1 cellular context compared by ENCODE assay signal in genomic region chr2:101120124-101120996, GRCh38.
TF ChIP-seq lines count a peak whose summit lies in the region.

No MANE protein-coding gene starts in this region.

TF ChIP-seq in HepG2, 621 proteins besides CTCF, POLR2A, EP300 and RAD21 (continued from another document and continues in another):
- TF ChIP-seq E2F1 (CRISPR knock-in tag; IDR thresholded peaks at IDR 0.05) (no peak), FOXA3 (CRISPR knock-in tag; IDR thresholded peaks at IDR 0.05) (peak; percentile 93), ZMAT3 (CRISPR knock-in tag; conservative IDR thresholded peaks at IDR 0.05) (peak; percentile 95), ASH2L (IDR thresholded peaks at IDR 0.05; ENCODE audit: insufficient read length, low read depth, low read length) (peak; percentile 81), ZFY (CRISPR knock-in tag; IDR thresholded peaks at IDR 0.05) (peak; percentile 66), SIX4 (CRISPR knock-in tag; IDR thresholded peaks at IDR 0.05) (0 out of 2 replicates have a peak, but pooled peaks have one; percentile 29), ZSCAN5A (CRISPR knock-in tag; IDR thresholded peaks at IDR 0.05; ENCODE audit: borderline replicate concordance) (no peak; the same call in 1 of the 2 replicates), BCL6 (CRISPR knock-in tag; IDR thresholded peaks at IDR 0.05) (peak; percentile 59), MNT (IDR thresholded peaks at IDR 0.05) (peak; percentile 90), ZNF780A (CRISPR knock-in tag; IDR thresholded peaks at IDR 0.05) (no peak), KLF15 (CRISPR knock-in tag; IDR thresholded peaks at IDR 0.05; ENCODE audit: borderline replicate concordance) (no peak), YEATS4 (CRISPR knock-in tag; IDR thresholded peaks at IDR 0.05; ENCODE audit: borderline replicate concordance) (peak; percentile 54; the same call in 1 of the 2 replicates), ZNF567 (CRISPR knock-in tag; IDR thresholded peaks at IDR 0.05; ENCODE audit: borderline replicate concordance) (no peak), SMAD3 (CRISPR knock-in tag; IDR thresholded peaks at IDR 0.05) (peak; percentile 82; the same call in 1 of the 2 replicates), ZNF660 (CRISPR knock-in tag; IDR thresholded peaks at IDR 0.05; ENCODE audit: borderline replicate concordance, low read depth) (no peak), ZNF180 (CRISPR knock-in tag; IDR thresholded peaks at IDR 0.05; ENCODE audit: borderline replicate concordance, low read depth) (no peak), ZNF383 (CRISPR knock-in tag; IDR thresholded peaks at IDR 0.05; ENCODE audit: borderline replicate concordance) (no peak), RAD51 (IDR thresholded peaks at IDR 0.05; ENCODE audit: borderline replicate concordance) (no peak), FOXK1 (CRISPR knock-in tag; IDR thresholded peaks at IDR 0.05; ENCODE audit: borderline replicate concordance, low read depth) (peak; percentile 81; the same call in 1 of the 2 replicates), PAX8 (CRISPR knock-in tag; IDR thresholded peaks at IDR 0.05; ENCODE audit: borderline replicate concordance) (0 out of 2 replicates have a peak, but pooled peaks have one; percentile 43), RORA (CRISPR knock-in tag; IDR thresholded peaks at IDR 0.05) (no peak), PBX3 (CRISPR knock-in tag; IDR thresholded peaks at IDR 0.05; ENCODE audit: borderline replicate concordance) (no peak), IRX3 (CRISPR knock-in tag; IDR thresholded peaks at IDR 0.05; ENCODE audit: borderline replicate concordance, low read depth) (no peak), ZNF317 (CRISPR knock-in tag; IDR thresholded peaks at IDR 0.05) (peak; percentile 88), ZNF263 (CRISPR knock-in tag; IDR thresholded peaks at IDR 0.05) (peak; percentile 53; the same call in 1 of the 2 replicates), ZFP36L2 (CRISPR knock-in tag; IDR thresholded peaks at IDR 0.05) (no peak; the same call in 1 of the 2 replicates), ZNF775 (CRISPR knock-in tag; IDR thresholded peaks at IDR 0.05; ENCODE audit: borderline replicate concordance) (no peak), CCDC6 (CRISPR knock-in tag; IDR thresholded peaks at IDR 0.05) (no peak; the same call in 1 of the 2 replicates), ZNF143 (CRISPR knock-in tag; IDR thresholded peaks at IDR 0.05) (peak; percentile 74), TEF (CRISPR knock-in tag; IDR thresholded peaks at IDR 0.05) (no peak; the same call in 1 of the 2 replicates), ZNF609 (CRISPR knock-in tag; IDR thresholded peaks at IDR 0.05; ENCODE audit: borderline replicate concordance) (peak; percentile 80), ZNF839 (CRISPR knock-in tag; IDR thresholded peaks at IDR 0.05; ENCODE audit: borderline replicate concordance) (no peak), CBFB (CRISPR knock-in tag; IDR thresholded peaks at IDR 0.05) (no peak; the same call in 1 of the 2 replicates), NR0B2 (CRISPR knock-in tag; IDR thresholded peaks at IDR 0.05) (no peak), DPF2 (CRISPR knock-in tag; IDR thresholded peaks at IDR 0.05; ENCODE audit: borderline replicate concordance, low read depth) (peak; percentile 67; the same call in 1 of the 2 replicates), HMGA1 (CRISPR knock-in tag; conservative IDR thresholded peaks at IDR 0.05) (no peak)
- TF ChIP-seq, protein P1, sequence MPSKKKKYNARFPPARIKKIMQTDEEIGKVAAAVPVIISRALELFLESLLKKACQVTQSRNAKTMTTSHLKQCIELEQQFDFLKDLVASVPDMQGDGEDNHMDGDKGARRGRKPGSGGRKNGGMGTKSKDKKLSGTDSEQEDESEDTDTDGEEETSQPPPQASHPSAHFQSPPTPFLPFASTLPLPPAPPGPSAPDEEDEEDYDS (CRISPR knock-in tag; IDR thresholded peaks at IDR 0.05), result peak; percentile 48; the same call in 1 of the 2 replicates
- TF ChIP-seq, protein P2, sequence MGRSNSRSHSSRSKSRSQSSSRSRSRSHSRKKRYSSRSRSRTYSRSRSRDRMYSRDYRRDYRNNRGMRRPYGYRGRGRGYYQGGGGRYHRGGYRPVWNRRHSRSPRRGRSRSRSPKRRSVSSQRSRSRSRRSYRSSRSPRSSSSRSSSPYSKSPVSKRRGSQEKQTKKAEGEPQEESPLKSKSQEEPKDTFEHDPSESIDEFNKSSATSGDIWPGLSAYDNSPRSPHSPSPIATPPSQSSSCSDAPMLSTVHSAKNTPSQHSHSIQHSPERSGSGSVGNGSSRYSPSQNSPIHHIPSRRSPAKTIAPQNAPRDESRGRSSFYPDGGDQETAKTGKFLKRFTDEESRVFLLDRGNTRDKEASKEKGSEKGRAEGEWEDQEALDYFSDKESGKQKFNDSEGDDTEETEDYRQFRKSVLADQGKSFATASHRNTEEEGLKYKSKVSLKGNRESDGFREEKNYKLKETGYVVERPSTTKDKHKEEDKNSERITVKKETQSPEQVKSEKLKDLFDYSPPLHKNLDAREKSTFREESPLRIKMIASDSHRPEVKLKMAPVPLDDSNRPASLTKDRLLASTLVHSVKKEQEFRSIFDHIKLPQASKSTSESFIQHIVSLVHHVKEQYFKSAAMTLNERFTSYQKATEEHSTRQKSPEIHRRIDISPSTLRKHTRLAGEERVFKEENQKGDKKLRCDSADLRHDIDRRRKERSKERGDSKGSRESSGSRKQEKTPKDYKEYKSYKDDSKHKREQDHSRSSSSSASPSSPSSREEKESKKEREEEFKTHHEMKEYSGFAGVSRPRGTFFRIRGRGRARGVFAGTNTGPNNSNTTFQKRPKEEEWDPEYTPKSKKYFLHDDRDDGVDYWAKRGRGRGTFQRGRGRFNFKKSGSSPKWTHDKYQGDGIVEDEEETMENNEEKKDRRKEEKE (IDR thresholded peaks at IDR 0.05), result no peak
- TF ChIP-seq, protein P3, sequence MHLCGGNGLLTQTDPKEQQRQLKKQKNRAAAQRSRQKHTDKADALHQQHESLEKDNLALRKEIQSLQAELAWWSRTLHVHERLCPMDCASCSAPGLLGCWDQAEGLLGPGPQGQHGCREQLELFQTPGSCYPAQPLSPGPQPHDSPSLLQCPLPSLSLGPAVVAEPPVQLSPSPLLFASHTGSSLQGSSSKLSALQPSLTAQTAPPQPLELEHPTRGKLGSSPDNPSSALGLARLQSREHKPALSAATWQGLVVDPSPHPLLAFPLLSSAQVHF (CRISPR knock-in tag; IDR thresholded peaks at IDR 0.05), result no peak
- TF ChIP-seq, protein P4, sequence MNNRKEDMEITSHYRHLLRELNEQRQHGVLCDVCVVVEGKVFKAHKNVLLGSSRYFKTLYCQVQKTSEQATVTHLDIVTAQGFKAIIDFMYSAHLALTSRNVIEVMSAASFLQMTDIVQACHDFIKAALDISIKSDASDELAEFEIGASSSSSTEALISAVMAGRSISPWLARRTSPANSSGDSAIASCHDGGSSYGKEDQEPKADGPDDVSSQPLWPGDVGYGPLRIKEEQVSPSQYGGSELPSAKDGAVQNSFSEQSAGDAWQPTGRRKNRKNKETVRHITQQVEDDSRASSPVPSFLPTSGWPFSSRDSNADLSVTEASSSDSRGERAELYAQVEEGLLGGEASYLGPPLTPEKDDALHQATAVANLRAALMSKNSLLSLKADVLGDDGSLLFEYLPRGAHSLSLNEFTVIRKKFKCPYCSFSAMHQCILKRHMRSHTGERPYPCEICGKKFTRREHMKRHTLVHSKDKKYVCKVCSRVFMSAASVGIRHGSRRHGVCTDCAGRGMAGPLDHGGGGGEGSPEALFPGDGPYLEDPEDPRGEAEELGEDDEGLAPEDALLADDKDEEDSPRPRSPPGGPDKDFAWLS (CRISPR knock-in tag; IDR thresholded peaks at IDR 0.05; ENCODE audit: borderline replicate concordance), result no peak
- TF ChIP-seq, protein P5, sequence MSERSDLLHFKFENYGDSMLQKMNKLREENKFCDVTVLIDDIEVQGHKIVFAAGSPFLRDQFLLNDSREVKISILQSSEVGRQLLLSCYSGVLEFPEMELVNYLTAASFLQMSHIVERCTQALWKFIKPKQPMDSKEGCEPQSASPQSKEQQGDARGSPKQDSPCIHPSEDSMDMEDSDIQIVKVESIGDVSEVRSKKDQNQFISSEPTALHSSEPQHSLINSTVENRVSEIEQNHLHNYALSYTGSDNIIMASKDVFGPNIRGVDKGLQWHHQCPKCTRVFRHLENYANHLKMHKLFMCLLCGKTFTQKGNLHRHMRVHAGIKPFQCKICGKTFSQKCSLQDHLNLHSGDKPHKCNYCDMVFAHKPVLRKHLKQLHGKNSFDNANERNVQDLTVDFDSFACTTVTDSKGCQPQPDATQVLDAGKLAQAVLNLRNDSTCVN (CRISPR knock-in tag; IDR thresholded peaks at IDR 0.05; ENCODE audit: borderline replicate concordance), result peak; percentile 76; the same call in 1 of the 2 replicates
- TF ChIP-seq, protein P6, sequence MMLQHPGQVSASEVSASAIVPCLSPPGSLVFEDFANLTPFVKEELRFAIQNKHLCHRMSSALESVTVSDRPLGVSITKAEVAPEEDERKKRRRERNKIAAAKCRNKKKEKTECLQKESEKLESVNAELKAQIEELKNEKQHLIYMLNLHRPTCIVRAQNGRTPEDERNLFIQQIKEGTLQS (CRISPR knock-in tag; IDR thresholded peaks at IDR 0.05), result peak; percentile 87
